Comparison of ENCODE assay signal across 8 cellular contexts in genomic region chr14:46580941-46581671, GRCh38.
DNase-seq lines count a peak whose midpoint lies in the region; ATAC-seq and TF ChIP-seq lines count a peak whose summit lies in the region.

No MANE protein-coding gene starts in this region.

- H4K20me1 ChIP-seq in mammary epithelial cell (ENCODE audit: insufficient read depth, low read length), result no peaks in the 10 kb centered on the region

- no peaks in the 10 kb centered on the region for H3K4me1 Mint-ChIP-seq in MCF 10A (ENCODE audit: insufficient read depth, unreplicated experiment)
- H3K4me1 Mint-ChIP-seq in neural crest cell, result peaks cover 5% of the 10 kb centered on the region

- no peak for TF ChIP-seq POLR2A in breast epithelium (IDR thresholded peaks at IDR 0.05)

- TF ChIP-seq CTCF in MCF 10A (IDR thresholded peaks at IDR 0.05; ENCODE audit: unreplicated experiment) (peak; percentile 60), breast epithelium (IDR thresholded peaks at IDR 0.05) (no peak), mammary epithelial cell (conservative IDR thresholded peaks at IDR 0.05 in 1 of 2, IDR thresholded peaks at IDR 0.05 in 1 of 2; ENCODE audit: extremely low read depth in 1 of 2, insufficient read depth in 1 of 2, low read depth in 1 of 2, low read length in 2 of 2) (peak; percentile 43 to 46), neural crest cell (conservative IDR thresholded peaks at IDR 0.05) (peak; percentile 76), omental fat pad (IDR thresholded peaks at IDR 0.05) (no peak)

- no peak overlapping the region for H3K27ac ChIP-seq in breast epithelium
- H3K27ac ChIP-seq in mammary epithelial cell (ENCODE audit: insufficient read depth, low read depth, low read length), result no peak overlapping the region

- no TSS peak for BruUV-seq in MCF 10A (replicated peaks; lab: Mats Ljungman, UMichigan)
- no TSS peak for BruUV-seq in mammary epithelial cell (replicated peaks; lab: Mats Ljungman, UMichigan)

- H3K27me3 Mint-ChIP-seq in MCF 10A (ENCODE audit: insufficient read depth, unreplicated experiment), result peaks cover 39% of the 10 kb centered on the region
- no peaks in the 10 kb centered on the region for H3K27me3 Mint-ChIP-seq in neural crest cell (ENCODE audit: low read depth)

- CTCF ChIA-PET in MCF 10A (lab: Yijun Ruan, JAX) (interaction anchor here (0.6 to 2.1 kb wide), 17 partner anchors 9 to 1399 kb away, joined by 3 to 11 read pairs (median 3); no protein-coding TSS in a partner anchor), mammary epithelial cell (lab: Charles Lee; ENCODE audit: low non-redundant PET) (interaction anchor here (0.6 to 0.7 kb wide), 3 partner anchors 181 to 463 kb away, joined by 3 to 5 read pairs (median 3); no protein-coding TSS in a partner anchor)

- 14% methylated on average over 5 of the region's 6 CpGs for WGBS in mammary epithelial cell (ENCODE audit: low coverage, missing lambda C conversion rate)

- POLR2A ChIA-PET in MCF 10A (lab: Yijun Ruan, JAX), result interaction anchor here (0.6 kb wide), 1 partner anchor 19 kb away, joined by 3 read pairs; no protein-coding TSS in a partner anchor

- no peak overlapping the region for H3K4me3 Mint-ChIP-seq in MCF 10A (ENCODE audit: unreplicated experiment)
- no peak overlapping the region for H3K4me3 Mint-ChIP-seq in neural crest cell

- no peaks in the 10 kb centered on the region for H3K79me2 ChIP-seq in mammary epithelial cell (ENCODE audit: insufficient read depth, low read length)

- dilution Hi-C loops in mammary epithelial cell (cut with HindIII; ENCODE audit: low sequenced_read_pairs), result no loop called here

- intact Hi-C loops in MCF 10A (cut with micrococcal nuclease), result loop anchor here (1.0 kb wide), 1 partner anchor 697 kb away; no protein-coding TSS in a partner anchor
- intact Hi-C loops in breast epithelium (cut with DNase I; ENCODE audit: low total_unique reads), result no loop called here
- intact Hi-C loops in mammary epithelial cell (cut with micrococcal nuclease), result loop anchor here (1.0 to 10.0 kb wide), 2 partner anchors 459 to 694 kb away; no protein-coding TSS in a partner anchor

- no peak overlapping the region for H2AFZ ChIP-seq in mammary epithelial cell (ENCODE audit: low read depth, low read length)

- H3K4me1 ChIP-seq in breast epithelium, result no peaks in the 10 kb centered on the region
- H3K4me1 ChIP-seq in mammary epithelial cell (ENCODE audit: insufficient read depth, low read length), result no peaks in the 10 kb centered on the region

- no peak overlapping the region for H3K9ac ChIP-seq in mammary epithelial cell (ENCODE audit: insufficient read depth, low read length)

- no peak overlapping the region for H3K4me2 ChIP-seq in mammary epithelial cell (ENCODE audit: insufficient read depth, low read depth, low read length)

- H3K4me3 ChIP-seq in breast epithelium (no peak overlapping the region), mammary epithelial cell (replicated peaks in 1 of 3; ENCODE audit: insufficient read depth in 1 of 3, low read depth in 2 of 3, low read length in 3 of 3) (no peak overlapping the region)

- no peak for ATAC-seq in omental fat pad (ENCODE audit: low FRiP score)
- no peak for ATAC-seq in GM19452 (IDR thresholded peaks at IDR 0.05; ENCODE audit: unreplicated experiment)
- ATAC-seq in esophagus mucosa, result no peak

- no peak overlapping the region for H3K27ac Mint-ChIP-seq in MCF 10A (ENCODE audit: low read depth, unreplicated experiment)
- no peak overlapping the region for H3K27ac Mint-ChIP-seq in neural crest cell (ENCODE audit: unreplicated experiment)

- no peaks in the 10 kb centered on the region for H3K27me3 ChIP-seq in breast epithelium
- H3K27me3 ChIP-seq in mammary epithelial cell (ENCODE audit: insufficient read depth, low read length), result no peaks in the 10 kb centered on the region

- H3K9me3 ChIP-seq in breast epithelium (no peaks in the 10 kb centered on the region), mammary epithelial cell (replicated peaks; ENCODE audit: insufficient read depth, low read length) (peaks cover 10% of the 10 kb centered on the region)

- in situ Hi-C loops in mammary epithelial cell (cut with MboI; ENCODE audit: low sequenced_read_pairs in 2 of 2), result loop anchor here in 1 of 2 donors (10.0 kb wide), 1 partner anchor 454 kb away; no protein-coding TSS in a partner anchor

- H3K36me3 Mint-ChIP-seq in MCF 10A (ENCODE audit: insufficient read depth, unreplicated experiment) (no peaks in the 10 kb centered on the region), neural crest cell (ENCODE audit: low read depth) (no peaks in the 10 kb centered on the region)

- H3K36me3 ChIP-seq in breast epithelium (no peaks in the 10 kb centered on the region), mammary epithelial cell (ENCODE audit: insufficient read depth, low read length) (no peaks in the 10 kb centered on the region)

- H3K9me3 Mint-ChIP-seq in MCF 10A (ENCODE audit: unreplicated experiment) (no peaks in the 10 kb centered on the region), neural crest cell (peaks cover 3% of the 10 kb centered on the region)

- DNase-seq in MCF 10A (ENCODE audit: unreplicated experiment) (peak; percentile 63), breast epithelium (ENCODE audit: low spot score in 2 of 2) (no peak), NCI-H446 treated with DMSO at 0.1 percent for 48 hours (lab: John Stamatoyannopoulos, UW) (peak; percentile 40), mammary epithelial cell (peak; percentile 6), neural crest cell (ENCODE audit: low read depth, low spot score) (peak; percentile 53), omental fat pad (ENCODE audit: low spot score) (no peak)

Comparison
In these comparisons a context has a peak if more than half of its experiments do, and no peak if none do; other contexts are left out.
1. DNase-seq: peak in MCF 10A (single experiment), NCI-H446 treated with DMSO at 0.1 percent for 48 hours (single experiment), mammary epithelial cell (single experiment) and neural crest cell (single experiment); none in breast epithelium (0 of 2) and omental fat pad (single experiment).
2. CTCF ChIP-seq: peak in MCF 10A (single experiment), mammary epithelial cell (2 of 2) and neural crest cell (single experiment); none in breast epithelium (0 of 3) and omental fat pad (0 of 3).